Comparison of ENCODE assay signal across 16 cellular contexts in genomic region chr1:68485431-68486022, GRCh38. TPM values are rescaled to one million over a fixed set of nuclear protein-coding genes. Genes with fewer than 3 reads are reported as not detected.
"Had no signal": no experiment of that assay in that cellular context is flagged by ENCODE, and none has a peak within 500 bp of the region (broad histone marks: within the 10 kb centered on the region; RNA-seq: fewer than 3 reads in every experiment).

No MANE protein-coding gene starts in this region.

- H3K4me3 ChIP-seq: body of pancreas, ovary, testis had no signal

- H3K9me3 ChIP-seq: body of pancreas, ovary, testis had no signal

- H3K27ac ChIP-seq: body of pancreas, ovary, testis had no signal

- H3K36me3 ChIP-seq: ovary had no signal

- H3K9me3 Mint-ChIP-seq: activated naive CD4-positive, alpha-beta T cell treated with anti-CD3 and anti-CD28 coated beads, Interleukin-2, amount 50 U/mL, for 24 hours; activated T-cell treated with anti-CD3 and anti-CD28 coated beads, Interleukin-2, amount 50 U/mL, for 24 hours; dendritic cell treated with granulocyte-macrophage colony-stimulating factor and Interleukin-4, amounts not matched to agents 40 ng/mL and 50 ng/mL, for 4 days; nephron; stimulated activated naive CD8-positive, alpha-beta T cell treated with anti-CD3 and anti-CD28 coated beads, Interleukin-15, amount 100 ng/mL, for 72 hours had no signal

- H3K36me3 Mint-ChIP-seq: activated naive CD4-positive, alpha-beta T cell treated with anti-CD3 and anti-CD28 coated beads, Interleukin-2, amount 50 U/mL, for 24 hours had no signal

- DNase-seq: activated effector memory CD4-positive, alpha-beta T cell treated with Interleukin-2 at 50 U/mL for 16 hours; activated T-cell treated with anti-CD3 and anti-CD28 coated beads, Interleukin-2, amount 50 U/mL, for 24 hours; body of pancreas; central memory CD4-positive, alpha-beta T cell; effector memory CD8-positive, alpha-beta T cell; erythroblast; glutamatergic neuron; ovary; stimulated activated CD4-positive, alpha-beta T cell treated with anti-CD3 and anti-CD28 coated beads, Interleukin-4, amount 100 ng/mL, for 24 hours; stimulated activated naive CD8-positive, alpha-beta T cell treated with anti-CD3 and anti-CD28 coated beads, Interleukin-15, amount 100 ng/mL, for 72 hours; T-helper 2 cell; testis had no signal

- H3K27ac Mint-ChIP-seq: activated naive CD4-positive, alpha-beta T cell treated with anti-CD3 and anti-CD28 coated beads, Interleukin-2, amount 50 U/mL, for 24 hours; activated T-cell treated with anti-CD3 and anti-CD28 coated beads, Interleukin-2, amount 50 U/mL, for 24 hours; dendritic cell treated with granulocyte-macrophage colony-stimulating factor and Interleukin-4, amounts not matched to agents 40 ng/mL and 50 ng/mL, for 4 days; effector memory CD8-positive, alpha-beta T cell; nephron; stimulated activated naive CD8-positive, alpha-beta T cell treated with anti-CD3 and anti-CD28 coated beads, Interleukin-15, amount 100 ng/mL, for 72 hours had no signal

- H3K27me3 ChIP-seq: body of pancreas, ovary, testis had no signal

- H3K27me3 Mint-ChIP-seq: activated naive CD4-positive, alpha-beta T cell treated with anti-CD3 and anti-CD28 coated beads, Interleukin-2, amount 50 U/mL, for 24 hours; activated T-cell treated with anti-CD3 and anti-CD28 coated beads, Interleukin-2, amount 50 U/mL, for 24 hours; dendritic cell treated with granulocyte-macrophage colony-stimulating factor and Interleukin-4, amounts not matched to agents 40 ng/mL and 50 ng/mL, for 4 days; effector memory CD8-positive, alpha-beta T cell; stimulated activated naive CD8-positive, alpha-beta T cell treated with anti-CD3 and anti-CD28 coated beads, Interleukin-15, amount 100 ng/mL, for 72 hours had no signal

- H3K4me1 ChIP-seq: body of pancreas, testis had no signal

- H3K4me1 Mint-ChIP-seq: activated naive CD4-positive, alpha-beta T cell treated with anti-CD3 and anti-CD28 coated beads, Interleukin-2, amount 50 U/mL, for 24 hours; nephron; stimulated activated naive CD8-positive, alpha-beta T cell treated with anti-CD3 and anti-CD28 coated beads, Interleukin-15, amount 100 ng/mL, for 72 hours had no signal

- H3K4me3 Mint-ChIP-seq: activated naive CD4-positive, alpha-beta T cell treated with anti-CD3 and anti-CD28 coated beads, Interleukin-2, amount 50 U/mL, for 24 hours; activated T-cell treated with anti-CD3 and anti-CD28 coated beads, Interleukin-2, amount 50 U/mL, for 24 hours; dendritic cell treated with granulocyte-macrophage colony-stimulating factor and Interleukin-4, amounts not matched to agents 40 ng/mL and 50 ng/mL, for 4 days; effector memory CD8-positive, alpha-beta T cell; nephron; stimulated activated naive CD8-positive, alpha-beta T cell treated with anti-CD3 and anti-CD28 coated beads, Interleukin-15, amount 100 ng/mL, for 72 hours had no signal

RNA-seq across cellular contexts. Expression of gene DEPDC1, which starts 11.4 kb away (rescaled TPM):
- total RNA-seq: body of pancreas had no signal

RNA-seq across cellular contexts. Expression of gene RPE65, which starts 35.8 kb away (rescaled TPM):
- total RNA-seq: body of pancreas, left lobe of liver had no signal
